8 cellular contexts compared by ENCODE assay signal in the genomic region with DNA sequence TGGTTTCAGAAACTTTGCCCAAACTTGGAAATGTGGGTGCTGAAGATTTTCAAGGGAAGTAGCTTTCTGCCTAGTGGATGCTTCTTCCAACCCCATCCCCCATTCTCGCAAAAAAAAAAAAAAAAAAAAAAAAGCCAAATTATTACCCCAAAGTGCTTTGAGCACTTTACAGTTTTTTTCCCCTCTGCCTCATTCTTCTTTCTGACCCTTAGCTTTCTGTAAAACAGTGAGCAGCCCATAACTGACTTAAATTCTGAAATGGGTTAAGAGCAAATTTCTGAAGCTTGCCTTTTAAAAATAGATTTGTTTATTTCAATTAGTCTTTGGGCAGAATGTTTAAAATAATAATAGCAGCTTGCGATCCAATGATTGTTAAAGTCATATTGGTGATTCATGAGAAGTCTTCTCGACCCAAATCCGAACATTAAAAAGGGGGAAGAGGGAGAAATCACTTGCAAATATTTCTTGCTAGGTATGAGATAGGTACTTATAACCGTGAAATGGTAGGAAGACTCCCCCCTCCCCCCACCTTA. TPM values are rescaled to one million over a fixed set of nuclear protein-coding genes. Genes with fewer than 3 reads are reported as not detected.
A peak's percentile ranks its signal among the peaks of the same experiment; 100 is the strongest.
DNase-seq lines count a peak whose midpoint lies in the region; ATAC-seq, FAIRE-seq and TF ChIP-seq lines count a peak whose summit lies in the region.

No MANE protein-coding gene starts in this region.

- H3K79me2 ChIP-seq in H9 (ENCODE audit: insufficient read depth, low read length), result 0 out of 2 replicates have a peak, but pooled peaks cover 2% of the 10 kb centered on the region

- H3K4me3 ChIP-seq in WI38 (ENCODE audit: low read depth, low read length), result peak overlapping the region; percentile 93
- H3K4me3 ChIP-seq in small intestine (ENCODE audit: low read depth in 1 of 2, low read length in 2 of 2), result peak overlapping the region; percentile 4 to 65

- ATAC-seq in HG02885 (IDR thresholded peaks at IDR 0.05; ENCODE audit: poor library complexity, unreplicated experiment), result no peak
- no peak for ATAC-seq in HG02798 (IDR thresholded peaks at IDR 0.05; ENCODE audit: poor library complexity, unreplicated experiment)

- peaks cover 18 to 22% of the 10 kb centered on the region in 2 experiments for H3K4me1 Mint-ChIP-seq in H9

- H2AK5ac ChIP-seq in H9 (ENCODE audit: insufficient read length, low read length), result no peak overlapping the region

- peak overlapping the region; percentile 98 for H3K4me2 ChIP-seq in H9 (ENCODE audit: insufficient read depth, insufficient read length, low read length)

- no peaks in the 10 kb centered on the region for H3K27me3 ChIP-seq in H9 (ENCODE audit: insufficient read depth, low read length)
- H3K27me3 ChIP-seq in small intestine (ENCODE audit: control insufficient read depth in 2 of 2, insufficient read depth in 2 of 2, low read length in 2 of 2), result peaks cover 3 to 6% of the 10 kb centered on the region in 2 donors

- H2BK5ac ChIP-seq in H9 (ENCODE audit: insufficient read length, low read length), result no peak overlapping the region

- H3K56ac ChIP-seq in H9 (ENCODE audit: insufficient read length, low read depth, low read length), result no peak overlapping the region

- H3K27ac Mint-ChIP-seq in H9, result no peak overlapping the region; a peak in 1 of 7 replicates

- no peak overlapping the region for H3K14ac ChIP-seq in H9 (ENCODE audit: insufficient read depth, low read length)

- no peak for FAIRE-seq in small intestine (lab: Jason Lieb, UNC)

- no peak overlapping the region for H2AFZ ChIP-seq in H9 (ENCODE audit: low read length)

- no peak overlapping the region for H3K27ac ChIP-seq in H9 (ENCODE audit: insufficient read length, low read depth, low read length)
- peak overlapping the region in 1 of 2 donors; percentile 43 for H3K27ac ChIP-seq in small intestine (ENCODE audit: low read depth in 1 of 2, low read length in 1 of 2)

- H4K8ac ChIP-seq in H9 (replicated peaks; ENCODE audit: insufficient read length, low read depth, low read length), result no peak overlapping the region

- no peak overlapping the region for H3K23ac ChIP-seq in H9 (ENCODE audit: insufficient read length, low read depth, low read length)

- H2BK120ac ChIP-seq in H9 (ENCODE audit: low read depth, low read length, poor library complexity, severe bottlenecking), result no peak overlapping the region

- no peaks in the 10 kb centered on the region for H3K79me1 ChIP-seq in H9 (ENCODE audit: insufficient read depth, low read depth, low read length, poor library complexity, severe bottlenecking)

- no peak overlapping the region for H3K18ac ChIP-seq in H9 (ENCODE audit: insufficient read length, low read depth, low read length)

- no CpG with 5 or more reads among the region's 5 CpGs for WGBS in H9 (ENCODE audit: extremely low coverage, insufficient read length, low lambda C conversion rate)
- WGBS in small intestine, 3 donors, result 1 to 3% (median 3%) methylated on average over 5 of the region's 5 CpGs

- H3K9me3 ChIP-seq in H9 (ENCODE audit: control insufficient read depth, low read depth, low read length), result no peaks in the 10 kb centered on the region
- no peaks in the 10 kb centered on the region for H3K9me3 ChIP-seq in small intestine (ENCODE audit: control insufficient read depth, low read depth)

- peaks cover 31% of the 10 kb centered on the region for H3K23me2 ChIP-seq in H9 (ENCODE audit: insufficient read length, low read depth, low read length, poor library complexity, severe bottlenecking)

- no peak overlapping the region for H2BK15ac ChIP-seq in H9 (ENCODE audit: low read depth, low read length)

- no peak overlapping the region for H4K5ac ChIP-seq in H9 (ENCODE audit: insufficient read length, low read depth, low read length)

- H3K4me3 Mint-ChIP-seq in H9, result peak overlapping the region; percentile 98 to 99

- H3K9me3 Mint-ChIP-seq in H9, result 0 out of 5 replicates have a peak, but pooled peaks cover 0 to 3% of the 10 kb centered on the region in 2 experiments

- no peak overlapping the region for H2BK12ac ChIP-seq in H9 (ENCODE audit: insufficient read length, low read depth, low read length)

- peaks cover 5% of the 10 kb centered on the region; the same call in 1 of the 2 replicates for H3K4me1 ChIP-seq in H9 (ENCODE audit: insufficient read depth, low read length)
- H3K4me1 ChIP-seq in small intestine (ENCODE audit: control insufficient read depth in 2 of 2, insufficient read depth in 1 of 2, low read depth in 1 of 2, low read length in 1 of 2), result no peaks in the 10 kb centered on the region

- DNase-seq in H9 (no peak), hepatic stellate cell (ENCODE audit: low spot score) (peak; percentile 34), small intestine (no peak), NCI-H1436 treated with DMSO at 0.1 percent for 48 hours (lab: John Stamatoyannopoulos, UW) (no peak)
- no peak for DNase-seq in activated CD4-positive, CD25-positive, alpha-beta regulatory T cell (lab: John Stamatoyannopoulos, UW)

- peaks cover 5% of the 10 kb centered on the region; the same call in 1 of the 2 replicates for H3K27me3 Mint-ChIP-seq in H9 (ENCODE audit: low read depth)

- no peak overlapping the region for H4K91ac ChIP-seq in H9 (ENCODE audit: insufficient read length, low read depth, low read length)

- H3K36me3 ChIP-seq in small intestine (ENCODE audit: control insufficient read depth in 2 of 2, insufficient read depth in 2 of 2, low read length in 2 of 2), result no peaks in the 10 kb centered on the region

- H3T11ph ChIP-seq in H9 (ENCODE audit: low read length), result no peak overlapping the region

- no peak overlapping the region for H3K4ac ChIP-seq in H9 (ENCODE audit: low read depth, low read length)

- no peak overlapping the region for H2BK20ac ChIP-seq in H9 (ENCODE audit: low read depth, low read length, poor library complexity, severe bottlenecking)

- H3K9ac ChIP-seq in H9 (ENCODE audit: extremely low read depth, insufficient read length, low read length), result peak overlapping the region; percentile 34

- no peaks in the 10 kb centered on the region for H4K20me1 ChIP-seq in H9 (ENCODE audit: control insufficient read depth, insufficient read depth, insufficient read length)

- TF ChIP-seq CTCF in H9 (conservative IDR thresholded peaks at IDR 0.05) (no peak), WI38 (IDR thresholded peaks at IDR 0.05; ENCODE audit: low read depth, low read length) (no peak)

- peaks cover 19 to 44% (median 31%) of the 10 kb centered on the region in 3 experiments; a peak in 6 of 7 replicates for H3K36me3 Mint-ChIP-seq in H9 (ENCODE audit: insufficient read depth in 1 of 3, low read depth in 3 of 3)

RNA-seq across cellular contexts. Expression of gene FST, which starts 1.0 kb away (rescaled TPM):
- total RNA-seq in H9 (2021), result 109 and 111 TPM in 2 replicates
- 1 to 10 TPM in 1 of 3 donors, under 1 TPM in 1, not detected in 1; 0.54 to 6.0 TPM for polyA plus RNA-seq in small intestine
